ENCODE assay signal across 8 cellular contexts in genomic region chr14:50521912-50522341, GRCh38. TPM values are rescaled to one million over a fixed set of nuclear protein-coding genes. Genes with fewer than 3 reads are reported as not detected.
DNase-seq lines count a peak whose midpoint lies in the region; ATAC-seq and TF ChIP-seq lines count a peak whose summit lies in the region.

No MANE protein-coding gene starts in this region.

- no peak overlapping the region for H3K27ac ChIP-seq in A673 (ENCODE audit: low read depth, low read length, poor library complexity, severe bottlenecking)

- no peaks in the 10 kb centered on the region for H3K36me3 ChIP-seq in A673 (ENCODE audit: insufficient read depth, low read length, poor library complexity, severe bottlenecking)

- H3K4me1 ChIP-seq in A673 (ENCODE audit: insufficient read depth, low read length, poor library complexity, severe bottlenecking): peaks cover 23% of the 10 kb centered on the region

- peak overlapping the region; percentile 84 to 91 for H3K27ac Mint-ChIP-seq in T-cell
- H3K27ac Mint-ChIP-seq in memory B cell: peak overlapping the region; percentile 51

- H3K27me3 Mint-ChIP-seq in T-cell (no peaks in the 10 kb centered on the region), memory B cell (no peaks in the 10 kb centered on the region)

- H3K4me3 Mint-ChIP-seq in T-cell: peak overlapping the region; percentile 44 to 63 (median 57)
- H3K4me3 Mint-ChIP-seq in memory B cell: no peak overlapping the region

- POLR2A ChIA-PET in T-cell (lab: Charles Lee): no interaction called here
- POLR2A ChIA-PET in A673 (lab: Charles Lee; ENCODE audit: low non-redundant PET): no interaction called here

- no peak overlapping the region for H3K4me3 ChIP-seq in A673 (ENCODE audit: low read depth, low read length, poor library complexity, severe bottlenecking)

- no peaks in the 10 kb centered on the region for H3K9me3 Mint-ChIP-seq in T-cell
- H3K9me3 Mint-ChIP-seq in memory B cell: no peaks in the 10 kb centered on the region

- H3K4me1 Mint-ChIP-seq in T-cell (peaks cover 56 to 65% (median 60%) of the 10 kb centered on the region in 3 donors), memory B cell (peaks cover 43% of the 10 kb centered on the region)

- no peak for DNase-seq in T-cell
- no peak for DNase-seq in memory B cell (ENCODE audit: low spot score in 2 of 2)
- DNase-seq in CD1c-positive myeloid dendritic cell (ENCODE audit: extremely low spot score): no peak
- no peak for DNase-seq in A673 (ENCODE audit: low spot score)
- no peak for DNase-seq in medulla oblongata (ENCODE audit: extremely low spot score)
- no peak for DNase-seq in central memory CD4-positive, alpha-beta T cell

- TF ChIP-seq CTCF in A673 (conservative IDR thresholded peaks at IDR 0.05; ENCODE audit: low read depth, low read length): no peak

- H3K36me3 Mint-ChIP-seq in T-cell: peaks cover 5% of the 10 kb centered on the region
- H3K36me3 Mint-ChIP-seq in memory B cell: peaks cover 11% of the 10 kb centered on the region

- no peaks in the 10 kb centered on the region for H3K27me3 ChIP-seq in A673 (replicated peaks; ENCODE audit: insufficient read depth, low read depth, low read length, poor library complexity)

- intact Hi-C loops in A673 (cut with micrococcal nuclease; ENCODE audit: unreplicated experiment): no loop called here

- BruUV-seq in A673 (replicated peaks; lab: Mats Ljungman, UMichigan): no TSS peak

- CTCF ChIA-PET in T-cell (lab: Charles Lee) (interaction anchor here in 1 of 2 donors (0.9 kb wide), 1 partner anchor 17 kb away, joined by 3 read pairs; no protein-coding TSS in a partner anchor), A673 (lab: Charles Lee) (no interaction called here)

- H3K9me3 ChIP-seq in A673 (ENCODE audit: low read depth, low read length, poor library complexity, severe bottlenecking): no peaks in the 10 kb centered on the region

- ATAC-seq in GM18873 (IDR thresholded peaks at IDR 0.05; ENCODE audit: low FRiP score, unreplicated experiment) (peak; percentile 40), HG02642 (IDR thresholded peaks at IDR 0.05; ENCODE audit: poor library complexity, unreplicated experiment) (peak; percentile 65), T-cell (replicated peaks in 1 of 4) (peak in 3 of 4 experiments; percentile 23 to 73 (median 53)), memory B cell (ENCODE audit: low read depth) (peak; percentile 23)

RNA-seq across cellular contexts. Expression of gene MAP4K5, which starts 10.4 kb away (rescaled TPM):
- total RNA-seq in T-cell (10 to 100 TPM; 33.5 to 48.2 (median 44.6) TPM), A673 (2021) (57.9 and 58.9 TPM in 2 replicates)

RNA-seq across cellular contexts. Expression of gene ATL1, which starts 38.0 kb away (rescaled TPM):
- 1 to 10 TPM; 1.2 to 3.2 (median 2.1) TPM for total RNA-seq in T-cell
- 9.8 and 11.4 TPM in 2 replicates for total RNA-seq in A673 (2021)
